In genomic region chr14:96688629-96689028, GRCh38 we compare ENCODE assay signal across 10 cellular contexts.
"Had no signal": no experiment of that assay in that cellular context is flagged by ENCODE, and none has a peak within 500 bp of the region (broad histone marks: within the 10 kb centered on the region; RNA-seq: fewer than 3 reads in every experiment).

No MANE protein-coding gene starts in this region.

- H3K4me1 ChIP-seq: gastroesophageal sphincter, pancreas, testis, upper lobe of left lung had no signal

- H3K36me3 ChIP-seq: gastroesophageal sphincter, pancreas, upper lobe of left lung, WERI-Rb-1 had no signal

- H3K27me3 ChIP-seq: pancreas, testis, upper lobe of left lung had no signal

- H3K27ac ChIP-seq: gastroesophageal sphincter, pancreas, testis, upper lobe of left lung, WERI-Rb-1 had no signal

- DNase-seq: activated CD4-positive, alpha-beta T cell treated with anti-CD3 and anti-CD28 coated beads, Interleukin-2, amount 50 U/mL, for 48 hours; activated naive CD4-positive, alpha-beta T cell treated with anti-CD3 and anti-CD28 coated beads for 36 hours; activated naive CD8-positive, alpha-beta T cell treated with anti-CD3 and anti-CD28 coated beads, Interleukin-2, amount 50 U/mL, for 24 hours; pancreas; stimulated activated CD4-positive, alpha-beta T cell treated with anti-CD3 and anti-CD28 coated beads, Interleukin-1b, Interleukin-23, amount 100 ng/mL, for 48 hours; stimulated activated naive CD8-positive, alpha-beta T cell treated with anti-CD3 and anti-CD28 coated beads, Interleukin-15, amount 100 ng/mL, for 72 hours; testis; upper lobe of left lung; WERI-Rb-1 had no signal

- H3K4me3 ChIP-seq: gastroesophageal sphincter, pancreas, testis, upper lobe of left lung had no signal
